Comparison of ENCODE assay signal across 24 cellular contexts in the genomic region with DNA sequence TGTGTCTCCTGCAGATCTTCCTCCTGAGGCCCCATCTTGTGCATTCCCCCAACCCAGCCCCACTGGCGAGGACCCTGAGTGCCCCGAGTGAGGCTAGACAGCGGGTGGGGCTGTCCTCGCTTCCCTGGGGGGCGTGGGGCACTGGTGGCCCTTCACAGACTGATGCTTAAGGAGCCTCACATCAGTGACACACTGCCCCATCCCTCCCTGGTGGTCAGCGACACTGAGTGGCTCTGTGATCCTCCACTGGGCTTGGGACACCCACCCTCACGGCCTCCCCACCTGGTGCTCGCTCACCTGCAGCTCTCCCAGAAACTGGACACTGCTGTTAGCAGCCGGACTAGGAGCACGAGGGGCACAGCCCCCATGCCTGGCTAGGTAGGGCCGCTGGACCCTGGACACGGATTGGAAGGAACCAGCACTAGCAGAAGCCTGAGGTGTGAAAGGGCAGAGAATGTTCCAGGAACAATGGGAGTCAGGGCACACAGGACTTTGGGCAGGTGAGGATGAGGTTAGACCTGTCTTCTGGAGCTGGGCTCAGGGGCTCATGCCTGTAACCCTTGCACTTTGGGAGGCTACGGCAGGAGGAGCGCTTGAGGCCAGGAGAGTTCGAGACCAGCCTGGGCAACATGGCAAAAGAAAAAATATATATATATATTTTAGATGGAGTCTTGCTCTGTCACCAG. TPM values are rescaled to one million over a fixed set of nuclear protein-coding genes. Genes with fewer than 3 reads are reported as not detected.
DNase-seq lines count a peak whose midpoint lies in the region; FAIRE-seq and TF ChIP-seq lines count a peak whose summit lies in the region.
"Had no signal": no experiment of that assay in that cellular context is flagged by ENCODE, and none has a peak within 500 bp of the region (broad histone marks: within the 10 kb centered on the region; RNA-seq: fewer than 3 reads in every experiment).

No MANE protein-coding gene starts in this region.

- no peak overlapping the region; the same call in 1 of the 2 replicates for H3K18ac ChIP-seq in H1 (ENCODE audit: extremely low read depth, low read length)

- H3K27me3 ChIP-seq in breast epithelium (no peaks in the 10 kb centered on the region), H1 (replicated peaks in 1 of 4; ENCODE audit: control insufficient read depth in 3 of 4, extremely low read depth in 1 of 4, insufficient read depth in 3 of 4, low read length in 3 of 4) (no peaks in the 10 kb centered on the region), thyroid gland (no peaks in the 10 kb centered on the region)
- H3K27me3 ChIP-seq: MG63 had no signal

- no peak overlapping the region; a peak in 1 of 7 replicates for H3K9ac ChIP-seq in H1 (replicated peaks in 1 of 4; ENCODE audit: extremely low read depth in 1 of 4, low read depth in 3 of 4, low read length in 3 of 4)

- H3K4ac ChIP-seq in H1 (replicated peaks; ENCODE audit: insufficient read length, low read depth, low read length), result no peak overlapping the region

- H3K4me3 Mint-ChIP-seq in MCF 10A (ENCODE audit: unreplicated experiment), result no peak overlapping the region

- POLR2A ChIA-PET in MCF 10A (lab: Yijun Ruan, JAX) (no interaction called here), HEK293 (lab: Yijun Ruan, JAX) (interaction anchor here (1.2 kb wide), 1 partner anchor 11 kb away, joined by 3 read pairs; no protein-coding TSS in a partner anchor), H1 (lab: Charles Lee; ENCODE audit: partially characterized antibody) (interaction anchor here (2.6 kb wide), 1 partner anchor 22 kb away, joined by 9 read pairs; no protein-coding TSS in a partner anchor)

- 85% methylated on average over 15 of the region's 15 CpGs; no CpG with 5 or more reads in 1 of the 2 experiments for WGBS in H1 (ENCODE audit: extremely low coverage in 1 of 2, insufficient coverage in 1 of 2, insufficient read length in 1 of 2, insufficient replicate concordance in 2 of 2, low coverage in 1 of 2, low lambda C conversion rate in 2 of 2, missing lambda C conversion rate in 1 of 2), 2 experiments
- 85 to 86% methylated on average over 10 to 15 of the region's 15 CpGs for WGBS in thyroid gland, 2 donors

- no peaks in the 10 kb centered on the region for H3K79me2 ChIP-seq in H1 (ENCODE audit: control insufficient read depth in 1 of 2, insufficient read depth in 2 of 2, low read length in 2 of 2)

- no peak overlapping the region for H3K14ac ChIP-seq in H1 (ENCODE audit: insufficient read length)

- H4K5ac ChIP-seq in H1 (ENCODE audit: insufficient read length, low read depth, low read length), result no peak overlapping the region

- no peak overlapping the region for H3K4me2 ChIP-seq in H1 (ENCODE audit: insufficient read depth in 1 of 2, low read depth in 2 of 2, low read length in 2 of 2)

- TF ChIP-seq EP300 in H1 (IDR thresholded peaks at IDR 0.05; ENCODE audit: borderline replicate concordance in 1 of 2, low read depth in 2 of 2, low read length in 2 of 2), result no peak

- no peak overlapping the region for H2BK20ac ChIP-seq in H1 (ENCODE audit: low read length)

- no peak overlapping the region for H2BK15ac ChIP-seq in H1 (ENCODE audit: low read length)

- intact Hi-C loops in breast epithelium (cut with DNase I; ENCODE audit: low total_unique reads), result no loop called here
- intact Hi-C loops in MCF 10A (cut with micrococcal nuclease), result no loop called here
- intact Hi-C loops in thyroid gland (cut with DNase I), result no loop called here

- no TSS peak for BruUV-seq in MCF 10A (replicated peaks; lab: Mats Ljungman, UMichigan)

- no peak overlapping the region for H4K8ac ChIP-seq in H1 (ENCODE audit: extremely low read depth, insufficient read depth, low read length)

- peaks cover 5% of the 10 kb centered on the region for H3K4me1 Mint-ChIP-seq in MCF 10A (ENCODE audit: insufficient read depth, unreplicated experiment)

- no peak overlapping the region for H2BK5ac ChIP-seq in H1 (ENCODE audit: low read depth, low read length)

- FAIRE-seq in H1 (lab: Jason Lieb, UNC), result no peak
- FAIRE-seq: D721Med had no signal

- H2AK5ac ChIP-seq in H1 (ENCODE audit: low read depth, low read length), result no peak overlapping the region

- H3K23ac ChIP-seq in H1 (ENCODE audit: insufficient read length), result no peak overlapping the region

- TF ChIP-seq CTCF in breast epithelium (IDR thresholded peaks at IDR 0.05), result no peak
- no peak for TF ChIP-seq CTCF in MCF 10A (IDR thresholded peaks at IDR 0.05; ENCODE audit: unreplicated experiment)
- no peak for TF ChIP-seq CTCF in HEK293 (tag by site-specific recombination; IDR thresholded peaks at IDR 0.05)
- TF ChIP-seq CTCF in H1 (IDR thresholded peaks at IDR 0.05; ENCODE audit: control extremely low read depth in 1 of 3, insufficient read depth in 1 of 3, low read depth in 1 of 3, low read length in 3 of 3), result no peak
- no peak for TF ChIP-seq CTCF in thyroid gland (IDR thresholded peaks at IDR 0.05)

- no peak for TF ChIP-seq RAD21 in H1 (IDR thresholded peaks at IDR 0.05 in 1 of 2, conservative IDR thresholded peaks at IDR 0.05 in 1 of 2; ENCODE audit: low read depth in 2 of 2, low read length in 2 of 2)

- H3K27ac Mint-ChIP-seq in MCF 10A (ENCODE audit: low read depth, unreplicated experiment), result no peak overlapping the region

- peak overlapping the region; percentile 72 to 97 for H3K27ac ChIP-seq in breast epithelium
- no peak overlapping the region for H3K27ac ChIP-seq in HEK293 (ENCODE audit: extremely low read depth, low read depth, low read length)
- H3K27ac ChIP-seq in H1 (ENCODE audit: low read depth, low read length), result no peak overlapping the region
- peak overlapping the region; percentile 18 to 62 (median 55) for H3K27ac ChIP-seq in thyroid gland

- CTCF ChIA-PET in MCF 10A (lab: Yijun Ruan, JAX) (interaction anchor here (1.2 kb wide), 1 partner anchor 11 kb away, joined by 3 read pairs; no protein-coding TSS in a partner anchor), HEK293 (lab: Yijun Ruan, JAX) (interaction anchor here (0.7 to 12.8 kb wide), 7 partner anchors 10 to 342 kb away, joined by 3 to 150 read pairs (median 4); no protein-coding TSS in a partner anchor), H1 (lab: Charles Lee; ENCODE audit: partially characterized antibody) (interaction anchor here (0.6 to 16.2 kb wide), 11 partner anchors 7 to 97 kb away, joined by 3 to 369 read pairs (median 5); no protein-coding TSS in a partner anchor)

- no peak overlapping the region for H3K56ac ChIP-seq in H1 (replicated peaks; ENCODE audit: insufficient read length, low read depth, low read length)

- no peaks in the 10 kb centered on the region for H3K27me3 Mint-ChIP-seq in MCF 10A (ENCODE audit: insufficient read depth, unreplicated experiment)

- H3K23me2 ChIP-seq in H1 (ENCODE audit: low read depth, low read length), result no peaks in the 10 kb centered on the region

- H3K4me1 ChIP-seq in breast epithelium (peaks cover 6 to 29% of the 10 kb centered on the region in 2 donors), HEK293 (ENCODE audit: control insufficient read depth, insufficient read depth, low read length) (peaks cover under 1% of the 10 kb centered on the region; the same call in 1 of the 2 replicates), H1 (replicated peaks in 1 of 4; ENCODE audit: control insufficient read depth in 3 of 4, insufficient read depth in 4 of 4, low read length in 3 of 4) (peaks cover 0 to 15% (median 13%) of the 10 kb centered on the region in 4 experiments; a peak in 6 of 7 replicates), thyroid gland (peaks cover 17 to 21% of the 10 kb centered on the region in 2 donors)

- no peak overlapping the region for H4K91ac ChIP-seq in H1 (replicated peaks; ENCODE audit: insufficient read length, low read length)

- H3K36me3 ChIP-seq in breast epithelium (no peaks in the 10 kb centered on the region), HEK293 (ENCODE audit: control insufficient read depth in 2 of 2, insufficient read depth in 1 of 2, low read length in 2 of 2) (peaks cover 0 to 63% of the 10 kb centered on the region in 2 experiments; a peak in 1 of 3 replicates), H1 (ENCODE audit: control insufficient read depth in 2 of 4, insufficient read depth in 4 of 4, low read length in 3 of 4) (peaks cover 0 to 2% (median 0%) of the 10 kb centered on the region in 4 experiments; a peak in 2 of 8 replicates), thyroid gland (peaks cover 0 to 11% of the 10 kb centered on the region in 2 donors)

- H3K4me3 ChIP-seq in breast epithelium (no peak overlapping the region), HEK293 (ENCODE audit: low read depth, low read length) (no peak overlapping the region), H1 (ENCODE audit: extremely low read depth in 1 of 4, insufficient read depth in 2 of 4, low read depth in 3 of 4, low read length in 4 of 4) (no peak overlapping the region), thyroid gland (replicated peaks in 1 of 3) (no peak overlapping the region)
- H3K4me3 ChIP-seq: MG63, SK-N-MC had no signal

- H3K79me1 ChIP-seq in H1 (ENCODE audit: low read depth, low read length), result no peaks in the 10 kb centered on the region

- H2BK120ac ChIP-seq in H1 (replicated peaks; ENCODE audit: low read depth, low read length), result no peak overlapping the region

- no peaks in the 10 kb centered on the region for H3K9me3 Mint-ChIP-seq in MCF 10A (ENCODE audit: unreplicated experiment)

- H3K9me3 ChIP-seq in breast epithelium, result no peaks in the 10 kb centered on the region
- no peaks in the 10 kb centered on the region for H3K9me3 ChIP-seq in HEK293 (ENCODE audit: control insufficient read depth, insufficient read depth, low read depth, low read length)
- H3K9me3 ChIP-seq in H1 (ENCODE audit: insufficient read depth in 2 of 2, low read depth in 1 of 2, low read length in 1 of 2), result no peaks in the 10 kb centered on the region
- no peaks in the 10 kb centered on the region for H3K9me3 ChIP-seq in thyroid gland
- H3K9me3 ChIP-seq: MG63 had no signal

- peaks cover 25% of the 10 kb centered on the region for H3K36me3 Mint-ChIP-seq in MCF 10A (ENCODE audit: insufficient read depth, unreplicated experiment)

- H2AFZ ChIP-seq in H1 (ENCODE audit: low read length), result no peak overlapping the region

- TF ChIP-seq POLR2A in breast epithelium (IDR thresholded peaks at IDR 0.05) (no peak), H1 (IDR thresholded peaks at IDR 0.05; ENCODE audit: control extremely low read depth in 1 of 2, low read depth in 2 of 2, low read length in 2 of 2) (no peak), thyroid gland (IDR thresholded peaks at IDR 0.05) (no peak)

- peaks cover 0 to 2% of the 10 kb centered on the region in 2 experiments for H4K20me1 ChIP-seq in H1 (replicated peaks in 1 of 2; ENCODE audit: control insufficient read depth in 1 of 2, insufficient read depth in 2 of 2, low read length in 2 of 2)

- DNase-seq in breast epithelium (ENCODE audit: low spot score in 2 of 2) (no peak), MCF 10A (ENCODE audit: unreplicated experiment) (no peak), H1 (ENCODE audit: low read depth in 1 of 2, low spot score in 2 of 2) (no peak), thyroid gland (no peak), GF-D8 (lab: John Stamatoyannopoulos, UW) (no peak), iPS-NIHi7 (ENCODE audit: extremely low spot score) (no peak), iPS-NIHi11 (ENCODE audit: low spot score) (no peak)
- DNase-seq: 8988T, DMS53, GDM1, H7, Kasumi-1, MG63, NCI-H1436, NCI-H187 treated with DMSO at 0.1 percent for 48 hours, NCI-H2107, NCI-H446 treated with DMSO at 0.1 percent for 48 hours, NCI-H526 treated with DMSO at 0.1 percent for 48 hours, OCI-M1, SHP77, SW 1271 had no signal

- H2BK12ac ChIP-seq in H1 (ENCODE audit: low read depth, low read length), result 0 out of 2 replicates have a peak overlapping the region, but pooled peaks have one; percentile 9

RNA-seq across cellular contexts. Expression of gene TXNRD2, which starts 23.2 kb away (rescaled TPM):
- 10 to 100 TPM; 13.8 to 22.8 (median 20.6) TPM for total RNA-seq in breast epithelium
- total RNA-seq in MCF 10A (2022), result 28.7 and 39.9 TPM in 2 replicates
- 14.2 and 14.8 TPM in 2 replicates for total RNA-seq in H1 (2021; fragmentation: NEBNext Ultra II Directional; extraction: Animal tissue kit (Norgen Biotek cat#: 25700))
- polyA plus RNA-seq in H1 (2011; rRNA removed), result 21.9 and 25.0 TPM in 2 replicates
- polyA plus RNA-seq in H1 (2011; cell fraction: cytosol; rRNA removed), result 20.2 TPM
- 38.2 TPM for polyA plus RNA-seq in H1 (2011; cell fraction: nucleus; rRNA removed)
- 11.3 to 14.7 TPM (median 13.7 TPM) in 4 replicates for polyA plus RNA-seq in H1 (2012, experiment 1 of 2)
- 16.5 TPM for polyA plus RNA-seq in H1 (2012, experiment 2 of 2)
- polyA plus RNA-seq in H1 (2013, experiment 1 of 2), result 8.1 TPM
- polyA plus RNA-seq in H1 (2013, experiment 2 of 2), result 9.0 TPM
- 6.3 and 8.1 TPM in 2 replicates for polyA minus RNA-seq in H1 (2011; rRNA and poly(A)+ RNA removed)
- 6.8 TPM for polyA minus RNA-seq in H1 (2011; cell fraction: cytosol; rRNA and poly(A)+ RNA removed)
- polyA minus RNA-seq in H1 (2011; cell fraction: nucleus; rRNA and poly(A)+ RNA removed), result 13.8 TPM
- 10 to 100 TPM; 19.5 to 34.5 (median 25.6) TPM for total RNA-seq in thyroid gland

RNA-seq across cellular contexts. Expression of gene COMT, which starts 23.3 kb away (rescaled TPM):
- total RNA-seq in breast epithelium (100 to 1,000 TPM; 136 to 198 (median 196) TPM), MCF 10A (2022) (196 and 208 TPM in 2 replicates), thyroid gland (100 to 1,000 TPM in 3 of 4 donors, 10 to 100 TPM in 1; 92.6 to 216 (median 138) TPM)
- total RNA-seq in H1 (2021; fragmentation: NEBNext Ultra II Directional; extraction: Animal tissue kit (Norgen Biotek cat#: 25700)), result 15.2 and 16.6 TPM in 2 replicates
- 33.7 and 45.0 TPM in 2 replicates for polyA plus RNA-seq in H1 (2011; rRNA removed)
- polyA plus RNA-seq in H1 (2011; cell fraction: cytosol; rRNA removed), result 30.8 TPM
- 39.7 TPM for polyA plus RNA-seq in H1 (2011; cell fraction: nucleus; rRNA removed)
- polyA plus RNA-seq in H1 (2012, experiment 1 of 2), result 21.8 to 30.3 TPM (median 29.0 TPM) in 4 replicates
- 26.2 TPM for polyA plus RNA-seq in H1 (2012, experiment 2 of 2)
- polyA plus RNA-seq in H1 (2013, experiment 1 of 2), result 12.0 TPM
- polyA plus RNA-seq in H1 (2013, experiment 2 of 2), result 10.6 TPM
- polyA minus RNA-seq in H1 (2011; rRNA and poly(A)+ RNA removed), result 9.1 and 11.6 TPM in 2 replicates
- 25.5 TPM for polyA minus RNA-seq in H1 (2011; cell fraction: cytosol; rRNA and poly(A)+ RNA removed)
- polyA minus RNA-seq in H1 (2011; cell fraction: nucleus; rRNA and poly(A)+ RNA removed), result 7.3 TPM

RNA-seq across cellular contexts. Expression of gene ARVCF, which starts 51.8 kb away (rescaled TPM):
- total RNA-seq in breast epithelium, result 10 to 100 TPM; 13.0 to 51.2 (median 44.2) TPM
- total RNA-seq in MCF 10A (2022), result 7.5 and 11.8 TPM in 2 replicates
- total RNA-seq in H1 (2021; fragmentation: NEBNext Ultra II Directional; extraction: Animal tissue kit (Norgen Biotek cat#: 25700)), result 43.2 and 49.6 TPM in 2 replicates
- 31.0 and 68.3 TPM in 2 replicates for polyA plus RNA-seq in H1 (2011; rRNA removed)
- 68.4 TPM for polyA plus RNA-seq in H1 (2011; cell fraction: cytosol; rRNA removed)
- 444 TPM for polyA plus RNA-seq in H1 (2011; cell fraction: nucleus; rRNA removed)
- polyA plus RNA-seq in H1 (2012, experiment 1 of 2), result 37.9 to 61.7 TPM (median 55.2 TPM) in 4 replicates
- polyA plus RNA-seq in H1 (2012, experiment 2 of 2), result 25.1 TPM
- polyA plus RNA-seq in H1 (2013, experiment 1 of 2), result 23.2 TPM
- 21.9 TPM for polyA plus RNA-seq in H1 (2013, experiment 2 of 2)
- 18.4 and 21.2 TPM in 2 replicates for polyA minus RNA-seq in H1 (2011; rRNA and poly(A)+ RNA removed)
- polyA minus RNA-seq in H1 (2011; cell fraction: cytosol; rRNA and poly(A)+ RNA removed), result 28.8 TPM
- 88.4 TPM for polyA minus RNA-seq in H1 (2011; cell fraction: nucleus; rRNA and poly(A)+ RNA removed)
- total RNA-seq in thyroid gland, result 100 to 1,000 TPM in 3 of 4 donors, 10 to 100 TPM in 1; 34.5 to 123 (median 111) TPM

RNA-seq across cellular contexts. Expression of gene TANGO2, which starts 56.1 kb away (rescaled TPM):
- total RNA-seq in breast epithelium (10 to 100 TPM; 25.9 to 55.4 (median 33.4) TPM), MCF 10A (2022) (13.9 and 16.0 TPM in 2 replicates), thyroid gland (10 to 100 TPM; 50.3 to 82.7 (median 65.2) TPM)
- total RNA-seq in H1 (2021; fragmentation: NEBNext Ultra II Directional; extraction: Animal tissue kit (Norgen Biotek cat#: 25700)), result 10.1 and 13.6 TPM in 2 replicates
- polyA plus RNA-seq in H1 (2011; rRNA removed), result 18.2 and 18.4 TPM in 2 replicates
- polyA plus RNA-seq in H1 (2011; cell fraction: cytosol; rRNA removed), result 18.8 TPM
- polyA plus RNA-seq in H1 (2011; cell fraction: nucleus; rRNA removed), result 19.5 TPM
- polyA plus RNA-seq in H1 (2012, experiment 1 of 2), result 7.8 to 13.8 TPM (median 12.6 TPM) in 4 replicates
- polyA plus RNA-seq in H1 (2012, experiment 2 of 2), result 11.7 TPM
- polyA plus RNA-seq in H1 (2013, experiment 1 of 2), result 5.2 TPM
- polyA plus RNA-seq in H1 (2013, experiment 2 of 2), result 5.0 TPM
- polyA minus RNA-seq in H1 (2011; rRNA and poly(A)+ RNA removed), result 32.1 and 36.1 TPM in 2 replicates
- 7.8 TPM for polyA minus RNA-seq in H1 (2011; cell fraction: cytosol; rRNA and poly(A)+ RNA removed)
- polyA minus RNA-seq in H1 (2011; cell fraction: nucleus; rRNA and poly(A)+ RNA removed), result 11.9 TPM

Comparison
In these comparisons a context has a peak if more than half of its experiments do, and no peak if none do; other contexts are left out.
1. H3K27ac ChIP-seq: peak in breast epithelium (2 of 2) and thyroid gland (3 of 3); none in HEK293 (single experiment) and H1 (single experiment).